Comparison of ENCODE assay signal across 18 cellular contexts in the genomic region with DNA sequence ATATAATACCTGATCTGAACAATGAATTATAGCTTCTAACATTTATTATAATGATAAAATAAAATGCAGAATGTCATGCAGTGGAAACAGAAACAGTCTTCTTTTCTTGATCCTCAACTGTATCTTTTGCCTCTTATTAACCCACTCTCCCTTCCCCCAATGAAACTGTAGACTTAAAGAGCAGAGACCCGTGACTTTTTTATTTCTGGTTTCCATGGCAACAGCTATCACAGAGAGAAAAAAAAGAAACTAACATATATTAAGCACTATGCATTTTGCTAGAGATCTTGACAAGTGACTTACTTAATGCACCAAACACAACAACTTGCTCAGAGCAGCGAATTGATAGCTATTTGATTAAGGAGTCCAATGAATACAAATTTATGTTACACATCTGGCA.
DNase-seq lines count a peak whose midpoint lies in the region; ATAC-seq, FAIRE-seq and TF ChIP-seq lines count a peak whose summit lies in the region.
"Had no signal": no experiment of that assay in that cellular context is flagged by ENCODE, and none has a peak within 500 bp of the region (broad histone marks: within the 10 kb centered on the region; RNA-seq: fewer than 3 reads in every experiment).

No MANE protein-coding gene starts in this region.

- H3K9me3 ChIP-seq in A549 = no peaks in the 10 kb centered on the region; the same call in 2 of the 3 replicates
- no peaks in the 10 kb centered on the region for H3K9me3 ChIP-seq in OCI-LY3 (ENCODE audit: insufficient read depth, low read length)

- no peak overlapping the region for H3K4me3 ChIP-seq in A549
- no peak overlapping the region for H3K4me3 ChIP-seq in OCI-LY3 (ENCODE audit: low read length)

- no peak for FAIRE-seq in A549 (lab: Jason Lieb, UNC)
- FAIRE-seq: H1, HTR-8/SVneo had no signal

- POLR2A ChIA-PET in A549 (lab: Yijun Ruan, JAX) = no interaction called here

- H3K27ac ChIP-seq in A549 = peak overlapping the region; percentile 63 to 81; a peak in 4 of 6 replicates
- H3K27ac ChIP-seq in OCI-LY3 (ENCODE audit: low read length) = no peak overlapping the region

- no peak for TF ChIP-seq RAD21 in A549 (conservative IDR thresholded peaks at IDR 0.05 in 1 of 2, IDR thresholded peaks at IDR 0.05 in 1 of 2)

- 83% methylated on average over 2 of the region's 2 CpGs for WGBS in A549 (ENCODE audit: missing lambda C conversion rate)

- no peak for TF ChIP-seq POLR2A in A549 (IDR thresholded peaks at IDR 0.05; ENCODE audit: low read length)

- H3K79me2 ChIP-seq in OCI-LY3 (ENCODE audit: low read length) = no peaks in the 10 kb centered on the region

- no peak overlapping the region for H3K9ac ChIP-seq in OCI-LY3 (ENCODE audit: low read length)

- no peaks in the 10 kb centered on the region for H4K20me1 ChIP-seq in OCI-LY3 (ENCODE audit: insufficient read depth, low read length)

- CTCF ChIA-PET in A549 (lab: Yijun Ruan, JAX) = interaction anchor here (0.9 to 3.3 kb wide), 5 partner anchors 11 to 447 kb away, joined by 3 to 18 read pairs (median 8); no protein-coding TSS in a partner anchor

- no peaks in the 10 kb centered on the region for H3K36me3 ChIP-seq in OCI-LY3 (replicated peaks; ENCODE audit: low read depth, low read length)

- H3K4me2 ChIP-seq in A549 (peak overlapping the region; percentile 72; the same call in 2 of the 3 replicates), OCI-LY3 (ENCODE audit: low read length) (peak overlapping the region; percentile 13; the same call in 1 of the 2 replicates)

- no peak for TF ChIP-seq CTCF in A549 (IDR thresholded peaks at IDR 0.05)
- TF ChIP-seq CTCF in OCI-LY3 (IDR thresholded peaks at IDR 0.05; ENCODE audit: low read depth, low read length) = no peak

- H3K4me1 ChIP-seq in A549 = peaks cover 41% of the 10 kb centered on the region
- peaks cover 28% of the 10 kb centered on the region for H3K4me1 ChIP-seq in OCI-LY3 (ENCODE audit: low read length)

- H3K27me3 ChIP-seq in OCI-LY3 (ENCODE audit: low read depth, low read length) = no peaks in the 10 kb centered on the region

- no peak for DNase-seq in A549 (ENCODE audit: low read depth in 1 of 2, low spot score in 1 of 2)
- DNase-seq in kidney tubule cell (ENCODE audit: low spot score) = peak; percentile 33
- no peak for DNase-seq in HuH-7.5 (ENCODE audit: low spot score)
- DNase-seq in activated naive CD4-positive, alpha-beta T cell (lab: John Stamatoyannopoulos, UW) = no peak
- DNase-seq: CD4-positive, CD25-positive, alpha-beta regulatory T cell; HFFc6; KBM-7; NCI-H1092 treated with DMSO at 0.1 percent for 48 hours; NCI-H187; NCI-H2171 treated with DMSO at 0.1 percent for 48 hours; NCI-H510A; SIG-M5 had no signal

- no peak for TF ChIP-seq EP300 in A549 (IDR thresholded peaks at IDR 0.05)

- ATAC-seq in A549 = no peak
- peak; percentile 48 for ATAC-seq in HG02981 (IDR thresholded peaks at IDR 0.05; ENCODE audit: unreplicated experiment)
- ATAC-seq in HG02798 (IDR thresholded peaks at IDR 0.05; ENCODE audit: poor library complexity, unreplicated experiment) = no peak
- no peak for ATAC-seq in HG02610 (IDR thresholded peaks at IDR 0.05; ENCODE audit: unreplicated experiment)

- H2AFZ ChIP-seq in OCI-LY3 (ENCODE audit: low read depth, low read length) = no peak overlapping the region

TF ChIP-seq in A549, 52 proteins besides CTCF, POLR2A, EP300 and RAD21:
- TF ChIP-seq SREBF2 (IDR thresholded peaks at IDR 0.05) (no peak), HOXA7 (CRISPR knock-in tag; IDR thresholded peaks at IDR 0.05) (no peak), NR3C1 (IDR thresholded peaks at IDR 0.05) (no peak), CBX2 (IDR thresholded peaks at IDR 0.05; ENCODE audit: borderline replicate concordance, low read depth) (no peak), ZC3H11A (IDR thresholded peaks at IDR 0.05) (no peak), MYC (IDR thresholded peaks at IDR 0.05; ENCODE audit: borderline replicate concordance, low read length) (no peak), KDM5A (IDR thresholded peaks at IDR 0.05) (no peak), ESRRA (IDR thresholded peaks at IDR 0.05; ENCODE audit: borderline replicate concordance, low read length) (no peak)
- TF ChIP-seq, protein P1, sequence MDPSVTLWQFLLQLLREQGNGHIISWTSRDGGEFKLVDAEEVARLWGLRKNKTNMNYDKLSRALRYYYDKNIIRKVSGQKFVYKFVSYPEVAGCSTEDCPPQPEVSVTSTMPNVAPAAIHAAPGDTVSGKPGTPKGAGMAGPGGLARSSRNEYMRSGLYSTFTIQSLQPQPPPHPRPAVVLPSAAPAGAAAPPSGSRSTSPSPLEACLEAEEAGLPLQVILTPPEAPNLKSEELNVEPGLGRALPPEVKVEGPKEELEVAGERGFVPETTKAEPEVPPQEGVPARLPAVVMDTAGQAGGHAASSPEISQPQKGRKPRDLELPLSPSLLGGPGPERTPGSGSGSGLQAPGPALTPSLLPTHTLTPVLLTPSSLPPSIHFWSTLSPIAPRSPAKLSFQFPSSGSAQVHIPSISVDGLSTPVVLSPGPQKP (IDR thresholded peaks at IDR 0.05; ENCODE audit: low read depth, low read length) = no peak
